Comparison of ENCODE assay signal across 8 cellular contexts in the genomic region with DNA sequence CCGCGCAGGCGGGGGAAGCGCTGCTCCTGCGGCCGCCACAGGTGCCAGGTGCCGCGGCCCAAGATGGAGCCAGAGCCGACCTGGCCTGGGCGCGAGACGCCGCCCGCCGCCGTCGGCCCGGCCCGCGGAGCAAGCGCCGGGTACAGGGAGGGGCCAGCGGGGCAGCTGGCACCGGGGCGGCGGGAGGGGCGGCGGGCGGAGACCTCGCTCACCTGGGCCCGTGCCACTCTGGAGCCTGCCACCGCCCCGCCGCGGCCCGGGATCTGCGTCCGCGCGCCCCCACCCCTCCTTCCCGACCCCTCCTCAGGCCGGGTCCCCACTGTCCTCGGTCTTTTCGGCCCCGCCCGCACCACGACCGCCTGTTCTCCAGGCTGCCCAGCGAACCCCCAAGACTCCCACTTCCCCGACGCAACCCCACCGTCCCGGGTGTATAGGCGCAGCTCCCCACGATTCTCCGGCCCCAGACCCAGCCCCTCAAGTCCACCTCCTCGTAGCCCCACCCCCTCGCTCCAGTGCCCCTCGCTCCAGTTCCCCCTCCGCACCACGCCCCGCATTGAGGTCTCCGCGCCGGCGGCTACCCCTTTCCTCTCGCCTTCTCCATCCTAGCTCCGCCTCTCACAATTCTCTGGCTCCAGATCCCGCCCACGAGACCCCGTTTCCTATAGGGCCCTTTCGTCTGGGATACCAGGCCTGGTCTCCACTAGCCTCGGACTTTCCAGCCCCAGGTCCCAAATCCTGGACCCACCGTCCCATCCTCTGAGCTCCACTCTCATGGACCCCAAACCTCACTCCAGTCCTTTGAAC. TPM values are rescaled to one million over a fixed set of nuclear protein-coding genes. Genes with fewer than 3 reads are reported as not detected.
DNase-seq lines count a peak whose midpoint lies in the region; ATAC-seq, FAIRE-seq and TF ChIP-seq lines count a peak whose summit lies in the region.

A gene (minus strand): TSS at position 144 of the 804 bp plus-strand sequence. CDS start 5,922 bp downstream, outside the sequence.

- H3K4me3 Mint-ChIP-seq in CD14-positive monocyte (peak within 1 kb of the TSS; percentile 56 to 89), T-cell (peak within 1 kb of the TSS; percentile 61 to 82 (median 64))

- CTCF ChIA-PET in T-cell (lab: Charles Lee), result no interaction called here

- FAIRE-seq in frontal cortex (lab: Jason Lieb, UNC), result no peak
- FAIRE-seq in GM12891 (lab: Jason Lieb, UNC), result no peak

- in situ Hi-C loops in KBM-7 (cut with MboI; ENCODE audit: low pct_unique_long_range_greater_than_20kb, low sequenced_read_pairs), result no loop called here

- H3K27me3 Mint-ChIP-seq in CD14-positive monocyte (ENCODE audit: low read depth in 3 of 3) (peaks cover 0 to 21% (median 0%) of the 10 kb centered on the region in 3 donors), T-cell (peaks cover 0 to 5% of the 10 kb centered on the region in 2 donors)

- H3K36me3 Mint-ChIP-seq in CD14-positive monocyte, result peaks cover 0 to 4% of the 10 kb centered on the region in 2 donors
- no peaks in the 10 kb centered on the region for H3K36me3 Mint-ChIP-seq in T-cell

- POLR2A ChIA-PET in T-cell (lab: Charles Lee), result no interaction called here

- intact Hi-C loops in CD14-positive monocyte (cut with micrococcal nuclease), result no loop called here

- TF ChIP-seq POLR2A in GM18505 (IDR thresholded peaks at IDR 0.05; ENCODE audit: borderline replicate concordance, extremely low read depth, insufficient read depth, insufficient read length) (no peak), GM12891 (IDR thresholded peaks at IDR 0.05; ENCODE audit: low read depth, low read length) (no peak)

- TF ChIP-seq CTCF in CD14-positive monocyte (IDR thresholded peaks at IDR 0.05) (no peak), omental fat pad (IDR thresholded peaks at IDR 0.05) (no peak)

- DNase-seq in CD14-positive monocyte (ENCODE audit: low spot score), result peak; percentile 50
- peak in 4 of 34 experiments; percentile 0 to 6 (median 2) for DNase-seq in T-cell
- no peak for DNase-seq in frontal cortex (ENCODE audit: low spot score in 2 of 2)
- DNase-seq in omental fat pad (ENCODE audit: low spot score), result no peak
- DNase-seq in NCI-H446 treated with DMSO at 0.1 percent for 48 hours (lab: John Stamatoyannopoulos, UW), result no peak
- DNase-seq in GM12891 (ENCODE audit: insufficient read length, low spot score), result no peak
- DNase-seq in KBM-7, result no peak

- H3K9me3 Mint-ChIP-seq in CD14-positive monocyte (peaks cover 0 to 10% (median 3%) of the 10 kb centered on the region in 7 donors), T-cell (no peaks in the 10 kb centered on the region)

- H3K27ac Mint-ChIP-seq in CD14-positive monocyte (no peak within 1 kb of the TSS), T-cell (no peak within 1 kb of the TSS)

- peak in 1 of 4 experiments; percentile 36 for ATAC-seq in T-cell (replicated peaks in 1 of 4)
- ATAC-seq in omental fat pad (ENCODE audit: low FRiP score), result peak; percentile 21
- no peak for ATAC-seq in GM18505 (IDR thresholded peaks at IDR 0.05; ENCODE audit: unreplicated experiment)

- H3K4me1 Mint-ChIP-seq in CD14-positive monocyte, result peaks cover 9% of the 10 kb centered on the region
- peaks cover 6 to 14% (median 9%) of the 10 kb centered on the region in 3 donors for H3K4me1 Mint-ChIP-seq in T-cell

TF ChIP-seq in GM12891, 5 proteins besides CTCF, POLR2A, EP300 and RAD21:
- TF ChIP-seq PAX5 (IDR thresholded peaks at IDR 0.05; ENCODE audit: insufficient read depth, low read length, severe bottlenecking) (no peak), POU2F2 (IDR thresholded peaks at IDR 0.05; ENCODE audit: low read depth, low read length) (no peak), POLR2AphosphoS5 (IDR thresholded peaks at IDR 0.05; ENCODE audit: low read depth, low read length) (no peak), TAF1 (IDR thresholded peaks at IDR 0.05; ENCODE audit: low read depth, low read length) (no peak), SPI1 (IDR thresholded peaks at IDR 0.05; ENCODE audit: low read depth, low read length) (no peak)

RNA-seq across cellular contexts. Expression of the gene that starts here (rescaled TPM):
- polyA plus RNA-seq in CD14-positive monocyte, result not detected
- not detected for total RNA-seq in T-cell
- total RNA-seq in frontal cortex, result 18.8 TPM
- total RNA-seq in omental fat pad, result under 1 TPM in 2 of 4 donors, not detected in 2; 0.46 to 0.50 TPM
- polyA plus RNA-seq in GM12891 (2012; ENCODE audit: low read depth, missing spikeins), result not detected

Comparison
In these comparisons a context has a peak if more than half of its experiments do, and no peak if none do; other contexts are left out.
1. RNA of the gene that starts here (total RNA-seq): 18.8 TPM in frontal cortex (single experiment); 0.46 to 0.50 TPM in omental fat pad and not detected in T-cell; every median in the first group is over 10 times any median in the second.
2. Peak in DNase-seq in CD14-positive monocyte; RNA of the gene not detected or under 1 TPM.
3. Peak in ATAC-seq in omental fat pad; RNA of the gene not detected or under 1 TPM.